In the genomic region with DNA sequence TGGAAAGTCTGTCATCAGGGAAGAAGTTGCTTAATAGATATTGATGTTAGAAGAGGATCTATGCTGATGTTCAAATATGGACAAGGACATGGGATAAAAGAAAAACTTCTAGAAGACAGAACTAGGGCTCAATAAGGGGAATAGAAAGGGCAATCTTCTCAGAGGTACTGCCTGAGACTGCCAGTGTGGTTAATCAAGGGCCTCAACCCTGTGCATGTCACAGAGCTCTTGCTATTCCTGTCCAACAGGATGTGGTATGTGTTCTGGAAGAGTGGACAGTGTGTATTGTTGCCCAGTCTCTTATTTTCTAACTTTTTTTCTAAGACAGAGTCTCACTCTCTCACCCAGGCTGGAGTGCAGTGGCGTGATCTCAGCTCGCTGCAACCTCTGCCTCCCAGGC, we compare ENCODE assay signal across 12 cellular contexts.
DNase-seq lines count a peak whose midpoint lies in the region; ATAC-seq lines count a peak whose summit lies in the region.
"Had no signal": no experiment of that assay in that cellular context is flagged by ENCODE, and none has a peak within 500 bp of the region (broad histone marks: within the 10 kb centered on the region; RNA-seq: fewer than 3 reads in every experiment).

No MANE protein-coding gene starts in this region.

- ATAC-seq in GM18511 (IDR thresholded peaks at IDR 0.05; ENCODE audit: unreplicated experiment), result peak; percentile 100
- ATAC-seq in GM21390 (IDR thresholded peaks at IDR 0.05; ENCODE audit: unreplicated experiment), result peak; percentile 98
- ATAC-seq in HG03066 (IDR thresholded peaks at IDR 0.05; ENCODE audit: low read depth, unreplicated experiment), result peak; percentile 98
- ATAC-seq: CD8-positive, alpha-beta T cell; stimulated activated naive CD8-positive, alpha-beta T cell treated with anti-CD3 and anti-CD28 coated beads, Interleukin-15, Interleukin-2, amounts not matched to agents 100 U/mL and 50 U/mL, for 24 hours had no signal

- DNase-seq in UCSD-AML1 (lab: John Stamatoyannopoulos, UW; ENCODE audit: unreplicated experiment) (peak; percentile 9), putamen (ENCODE audit: low spot score) (no peak), NCI-H1417 treated with DMSO at 0.1 percent for 48 hours (lab: John Stamatoyannopoulos, UW) (no peak), OCI-M2 (lab: John Stamatoyannopoulos, UW; ENCODE audit: unreplicated experiment) (no peak), T1000 (lab: John Stamatoyannopoulos, UW) (no peak)
- DNase-seq: activated CD8-positive, alpha-beta memory T cell treated with anti-CD3 and anti-CD28 coated beads, Interleukin-2, amount 50 U/mL, for 48 hours; CD8-positive, alpha-beta T cell; NCI-H748 treated with DMSO at 0.1 percent for 48 hours; stimulated activated naive CD8-positive, alpha-beta T cell treated with anti-CD3 and anti-CD28 coated beads, Interleukin-15, Interleukin-2, amounts not matched to agents 100 U/mL and 50 U/mL, for 24 hours had no signal
